Comparison of ENCODE assay signal across 8 cellular contexts in genomic region chr7:100465702-100466311, GRCh38. TPM values are rescaled to one million over a fixed set of nuclear protein-coding genes. Genes with fewer than 3 reads are reported as not detected.
A peak's percentile ranks its signal among the peaks of the same experiment; 100 is the strongest.
DNase-seq lines count a peak whose midpoint lies in the region; ATAC-seq and TF ChIP-seq lines count a peak whose summit lies in the region.

No MANE protein-coding gene starts in this region.

- TF ChIP-seq CTCF in tibial artery (IDR thresholded peaks at IDR 0.05) = peak; percentile 64 to 77

- DNase-seq in SHP77 (lab: John Stamatoyannopoulos, UW) = peak; percentile 69 to 79
- no peak for DNase-seq in SHP77 treated with DMSO at 0.1 percent for 48 hours (lab: John Stamatoyannopoulos, UW)
- DNase-seq in NCI-H345 treated with DMSO at 0.1 percent for 48 hours (lab: John Stamatoyannopoulos, UW; ENCODE audit: unreplicated experiment) = peak; percentile 17
- DNase-seq in cerebellum (ENCODE audit: low spot score) = peak; percentile 66
- DNase-seq in kidney tubule cell (ENCODE audit: low spot score) = peak; percentile 76
- DNase-seq in tibial artery = peak; percentile 78 to 91
- DNase-seq in NOMO-1 treated with dmso at 0.1 percent for 144 hours (lab: John Stamatoyannopoulos, UW; ENCODE audit: unreplicated experiment) = no peak

- ATAC-seq in GM18867 (IDR thresholded peaks at IDR 0.05; ENCODE audit: unreplicated experiment) = no peak

- H3K9me3 ChIP-seq in tibial artery = no peaks in the 10 kb centered on the region

- peak overlapping the region; percentile 43 to 63 for H3K27ac ChIP-seq in tibial artery

- H3K36me3 ChIP-seq in tibial artery = peaks cover 0 to 41% (median 12%) of the 10 kb centered on the region in 3 donors

- H3K27me3 ChIP-seq in tibial artery = no peaks in the 10 kb centered on the region

- peak overlapping the region in 1 of 2 donors; percentile 23 for H3K4me3 ChIP-seq in tibial artery

- H3K4me1 ChIP-seq in tibial artery = peaks cover 0 to 35% (median 21%) of the 10 kb centered on the region in 4 donors

- intact Hi-C loops in tibial artery (cut with DNase I; ENCODE audit: low total_unique reads) = loop anchor here (5.0 to 10.0 kb wide), 3 partner anchors 91 to 399 kb away; partner anchors contain the start of genes EPO and TRIP6

RNA-seq across cellular contexts. Expression of gene SPACDR, which starts 1.7 kb away (rescaled TPM):
- total RNA-seq in cerebellum = 0.54 TPM

RNA-seq across cellular contexts. Expression of gene TSC22D4, which starts 13.2 kb away (rescaled TPM):
- total RNA-seq in cerebellum = 12.7 TPM

RNA-seq across cellular contexts. Expression of gene NYAP1, which starts 17.9 kb away (rescaled TPM):
- 18.2 TPM for total RNA-seq in cerebellum

RNA-seq across cellular contexts. Expression of gene PPP1R35, which starts 29.5 kb away (rescaled TPM):
- 6.4 TPM for total RNA-seq in cerebellum

RNA-seq across cellular contexts. Expression of gene MEPCE, which starts 36.2 kb away (rescaled TPM):
- 18.5 TPM for total RNA-seq in cerebellum

Comparison
In these comparisons a context has a peak if more than half of its experiments do, and no peak if none do; other contexts are left out.
1. DNase-seq: peak in SHP77 (2 of 2), NCI-H345 treated with DMSO at 0.1 percent for 48 hours (single experiment), cerebellum (single experiment), kidney tubule cell (single experiment) and tibial artery (2 of 2); none in SHP77 treated with DMSO at 0.1 percent for 48 hours (single experiment) and NOMO-1 treated with dmso at 0.1 percent for 144 hours (single experiment).